ENCODE assay signal across 9 cellular contexts in genomic region chr11:126716456-126717083, GRCh38.
A peak's percentile ranks its signal among the peaks of the same experiment; 100 is the strongest.
DNase-seq lines count a peak whose midpoint lies in the region; ATAC-seq and TF ChIP-seq lines count a peak whose summit lies in the region.
"Had no signal": no experiment of that assay in that cellular context is flagged by ENCODE, and none has a peak within 500 bp of the region (broad histone marks: within the 10 kb centered on the region; RNA-seq: fewer than 3 reads in every experiment).

No MANE protein-coding gene starts in this region.

- no peaks in the 10 kb centered on the region for H3K36me3 Mint-ChIP-seq in activated T-helper 2 cell treated with anti-CD3 and anti-CD28 coated beads, Interferon-gamma antibody, Interleukin-2, Interleukin-4, amounts not matched to agents 10 μg/mL and 5 μg/mL and 100 μg/mL, durations not matched to agents 14 hours and 24 hours and 36 hours (ENCODE audit: low read depth)
- H3K36me3 Mint-ChIP-seq: naive B cell had no signal

- 64% methylated on average over 4 of the region's 4 CpGs for WGBS in suprapubic skin

- peaks cover 10% of the 10 kb centered on the region for H3K27me3 ChIP-seq in suprapubic skin

- peak; percentile 53 for ATAC-seq in GM21367 (IDR thresholded peaks at IDR 0.05; ENCODE audit: unreplicated experiment)

- no peaks in the 10 kb centered on the region for H3K9me3 Mint-ChIP-seq in activated T-helper 2 cell treated with anti-CD3 and anti-CD28 coated beads, Interferon-gamma antibody, Interleukin-2, Interleukin-4, amounts not matched to agents 10 μg/mL and 5 μg/mL and 100 μg/mL, durations not matched to agents 14 hours and 24 hours and 36 hours

- no peak overlapping the region for H3K27ac Mint-ChIP-seq in activated T-helper 2 cell treated with anti-CD3 and anti-CD28 coated beads, Interferon-gamma antibody, Interleukin-2, Interleukin-4, amounts not matched to agents 10 μg/mL and 5 μg/mL and 100 μg/mL, durations not matched to agents 14 hours and 24 hours and 36 hours

- H3K27me3 Mint-ChIP-seq in activated T-helper 2 cell treated with anti-CD3 and anti-CD28 coated beads, Interferon-gamma antibody, Interleukin-2, Interleukin-4, amounts not matched to agents 10 μg/mL and 5 μg/mL and 100 μg/mL, durations not matched to agents 14 hours and 24 hours and 36 hours (ENCODE audit: low read depth), result peaks cover 16% of the 10 kb centered on the region

- no peak for TF ChIP-seq POLR2A in suprapubic skin (IDR thresholded peaks at IDR 0.05)

- H3K4me1 Mint-ChIP-seq in activated T-helper 2 cell treated with anti-CD3 and anti-CD28 coated beads, Interferon-gamma antibody, Interleukin-2, Interleukin-4, amounts not matched to agents 10 μg/mL and 5 μg/mL and 100 μg/mL, durations not matched to agents 14 hours and 24 hours and 36 hours (ENCODE audit: low read depth), result no peaks in the 10 kb centered on the region
- H3K4me1 Mint-ChIP-seq: naive B cell had no signal

- H3K4me3 Mint-ChIP-seq in activated T-helper 2 cell treated with anti-CD3 and anti-CD28 coated beads, Interferon-gamma antibody, Interleukin-2, Interleukin-4, amounts not matched to agents 10 μg/mL and 5 μg/mL and 100 μg/mL, durations not matched to agents 14 hours and 24 hours and 36 hours (ENCODE audit: low read depth), result no peak overlapping the region
- H3K4me3 Mint-ChIP-seq: naive B cell had no signal

- H3K4me3 ChIP-seq in astrocyte of the cerebellum (ENCODE audit: low read depth, low read length), result no peak overlapping the region
- no peak overlapping the region for H3K4me3 ChIP-seq in suprapubic skin

- intact Hi-C loops in activated T-helper 2 cell treated with anti-CD3 and anti-CD28 coated beads, Interferon-gamma antibody, Interleukin-2, Interleukin-4, amounts not matched to agents 10 μg/mL and 5 μg/mL and 100 μg/mL, durations not matched to agents 14 hours and 24 hours and 36 hours (cut with micrococcal nuclease), result loop anchor here (1.0 kb wide), 1 partner anchor 274 kb away; no protein-coding TSS in a partner anchor

- H3K4me1 ChIP-seq in suprapubic skin, result peaks cover 6% of the 10 kb centered on the region

- in situ Hi-C loops in Caki2 (cut with HindIII; ENCODE audit: low pct_unique_long_range_greater_than_20kb, low sequenced_read_pairs), result no loop called here
- in situ Hi-C loops in astrocyte of the cerebellum (cut with HindIII; ENCODE audit: low sequenced_read_pairs), result no loop called here

- H3K27ac ChIP-seq in suprapubic skin, result no peak overlapping the region

- peak; percentile 73 for TF ChIP-seq CTCF in astrocyte of the cerebellum (IDR thresholded peaks at IDR 0.05; ENCODE audit: low read depth, low read length, missing control alignments)
- peak; percentile 2 to 53 for TF ChIP-seq CTCF in suprapubic skin (IDR thresholded peaks at IDR 0.05)

- DNase-seq in Caki2 (ENCODE audit: low read depth), result peak; percentile 26
- peak; percentile 50 for DNase-seq in NCI-H345 (lab: John Stamatoyannopoulos, UW)
- DNase-seq in astrocyte of the cerebellum (ENCODE audit: low read depth), result peak; percentile 19
- DNase-seq in kidney glomerular epithelial cell (lab: John Stamatoyannopoulos, UW), result peak; percentile 37
- no peak for DNase-seq in suprapubic skin (ENCODE audit: low spot score in 2 of 2)
- no peak for DNase-seq in SIG-M5 treated with dmso at 0.1 percent for 504 hours (lab: John Stamatoyannopoulos, UW; ENCODE audit: unreplicated experiment)
- no peak for DNase-seq in activated T-helper 2 cell treated with anti-CD3 and anti-CD28 coated beads, Interferon-gamma antibody, Interleukin-2, Interleukin-4, amounts not matched to agents 10 μg/mL and 5 μg/mL and 100 μg/mL, durations not matched to agents 14 hours and 24 hours and 36 hours (ENCODE audit: low spot score)
- DNase-seq: naive B cell had no signal

- no peaks in the 10 kb centered on the region for H3K36me3 ChIP-seq in suprapubic skin

- no peak for TF ChIP-seq EP300 in suprapubic skin (IDR thresholded peaks at IDR 0.05)

- H3K9me3 ChIP-seq in suprapubic skin, result no peaks in the 10 kb centered on the region

Comparison
In these comparisons a context has a peak if more than half of its experiments do, and no peak if none do; other contexts are left out.
1. DNase-seq: peak in Caki2 (single experiment), NCI-H345 (single experiment), astrocyte of the cerebellum (single experiment) and kidney glomerular epithelial cell (single experiment); none in suprapubic skin (0 of 2), SIG-M5 treated with dmso at 0.1 percent for 504 hours (single experiment) and activated T-helper 2 cell treated with anti-CD3 and anti-CD28 coated beads, Interferon-gamma antibody, Interleukin-2, Interleukin-4, amounts not matched to agents 10 μg/mL and 5 μg/mL and 100 μg/mL, durations not matched to agents 14 hours and 24 hours and 36 hours (single experiment).